Comparison of ENCODE assay signal across 24 cellular contexts in the genomic region with DNA sequence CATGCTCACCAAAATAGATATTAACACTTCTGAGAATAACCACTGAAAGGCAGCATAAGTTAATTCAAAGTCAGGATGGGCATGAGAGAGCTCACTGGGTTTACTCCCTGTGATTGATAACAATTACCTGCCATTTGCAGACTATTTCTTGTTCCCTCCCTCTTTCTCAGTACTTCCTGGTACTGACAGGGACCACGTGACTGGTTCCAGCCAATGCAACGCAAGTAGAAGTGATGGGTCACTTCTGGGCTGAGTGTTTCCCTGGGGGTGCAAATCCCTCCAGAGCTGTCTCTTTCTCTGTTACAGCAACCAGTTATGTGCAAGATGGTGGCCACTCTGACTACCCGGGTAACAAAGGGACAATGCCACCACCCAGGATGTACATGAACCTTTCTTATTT.
A peak's percentile ranks its signal among the peaks of the same experiment; 100 is the strongest.
DNase-seq lines count a peak whose midpoint lies in the region; ATAC-seq, FAIRE-seq and TF ChIP-seq lines count a peak whose summit lies in the region.
"Had no signal": no experiment of that assay in that cellular context is flagged by ENCODE, and none has a peak within 500 bp of the region (broad histone marks: within the 10 kb centered on the region; RNA-seq: fewer than 3 reads in every experiment).

No MANE protein-coding gene starts in this region.

- H3K4me3 ChIP-seq in Caco-2 (ENCODE audit: low read depth, low read length) (peak overlapping the region; percentile 20), NB4 (ENCODE audit: low read depth, low read length) (no peak overlapping the region), bronchial epithelial cell (ENCODE audit: low read depth, low read length) (no peak overlapping the region)
- H3K4me3 ChIP-seq: HAP-1, PC-9, sigmoid colon, SK-N-MC, tibial artery had no signal

- no peaks in the 10 kb centered on the region for H3K27me3 ChIP-seq in Caco-2 (replicated peaks; ENCODE audit: control insufficient read depth, insufficient read depth, low read length)
- no peaks in the 10 kb centered on the region for H3K27me3 ChIP-seq in bronchial epithelial cell (ENCODE audit: control insufficient read depth, insufficient read depth, low read length)
- H3K27me3 ChIP-seq: dorsolateral prefrontal cortex, sigmoid colon, tibial artery had no signal

- TF ChIP-seq POLR2A in NB4 (IDR thresholded peaks at IDR 0.05; ENCODE audit: extremely low read depth, insufficient read length), result no peak

- peak; percentile 73 for FAIRE-seq in bronchial epithelial cell (lab: Jason Lieb, UNC)

- TF ChIP-seq CTCF in Caco-2 (IDR thresholded peaks at IDR 0.05; ENCODE audit: insufficient read depth in 1 of 2, low read depth in 1 of 2, low read length in 1 of 2, severe bottlenecking in 1 of 2, unreplicated experiment in 1 of 2), result no peak
- TF ChIP-seq CTCF in NB4 (IDR thresholded peaks at IDR 0.05; ENCODE audit: low read depth, low read length), result no peak
- no peak for TF ChIP-seq CTCF in bronchial epithelial cell (IDR thresholded peaks at IDR 0.05; ENCODE audit: insufficient read depth, low read length, severe bottlenecking)

- H3K9me3 Mint-ChIP-seq in Caco-2 (ENCODE audit: unreplicated experiment), result no peaks in the 10 kb centered on the region
- H3K9me3 Mint-ChIP-seq: memory B cell had no signal

- H3K27me3 Mint-ChIP-seq in Caco-2 (ENCODE audit: insufficient read depth, unreplicated experiment), result no peaks in the 10 kb centered on the region

- peak overlapping the region; percentile 67 for H3K4me3 Mint-ChIP-seq in Caco-2 (ENCODE audit: unreplicated experiment)
- H3K4me3 Mint-ChIP-seq: CD4-positive, CD25-positive, alpha-beta regulatory T cell; memory B cell had no signal

- H3K36me3 Mint-ChIP-seq in Caco-2 (ENCODE audit: insufficient read depth, unreplicated experiment), result no peaks in the 10 kb centered on the region
- H3K36me3 Mint-ChIP-seq: CD4-positive, CD25-positive, alpha-beta regulatory T cell; memory B cell; naive B cell had no signal

- no peaks in the 10 kb centered on the region for H3K9me3 ChIP-seq in Caco-2
- H3K9me3 ChIP-seq: HAP-1, sigmoid colon, tibial artery had no signal

- POLR2A ChIA-PET in Caco-2 (lab: Charles Lee), result no interaction called here

- no peaks in the 10 kb centered on the region for H3K36me3 ChIP-seq in Caco-2 (ENCODE audit: control insufficient read depth, insufficient read depth, low read length)
- H3K36me3 ChIP-seq in bronchial epithelial cell (ENCODE audit: control insufficient read depth, insufficient read depth, low read length), result no peaks in the 10 kb centered on the region
- H3K36me3 ChIP-seq: HAP-1, sigmoid colon, tibial artery had no signal

- H3K27ac Mint-ChIP-seq in Caco-2 (ENCODE audit: unreplicated experiment), result no peak overlapping the region
- H3K27ac Mint-ChIP-seq: CD4-positive, CD25-positive, alpha-beta regulatory T cell; memory B cell; naive B cell had no signal

- BruUV-seq in Caco-2 (replicated peaks; lab: Mats Ljungman, UMichigan), result no TSS peak

- ATAC-seq in GM21717 (IDR thresholded peaks at IDR 0.05; ENCODE audit: unreplicated experiment), result peak; percentile 69
- ATAC-seq in GM21360 (IDR thresholded peaks at IDR 0.05; ENCODE audit: unreplicated experiment), result no peak

- intact Hi-C loops in Caco-2 (cut with micrococcal nuclease; ENCODE audit: unreplicated experiment), result loop anchor here (5.0 kb wide), 1 partner anchor 71 kb away; no protein-coding TSS in a partner anchor

- DNase-seq in Caco-2 (peak; percentile 56 to 74), NB4 (ENCODE audit: low read depth) (peak; percentile 4), bronchial epithelial cell (ENCODE audit: low read depth) (no peak), kidney tubule cell (ENCODE audit: low spot score) (no peak), hepatic stellate cell (ENCODE audit: low spot score) (no peak), H4 (ENCODE audit: low spot score) (no peak)
- DNase-seq: CD4-positive, CD25-positive, alpha-beta regulatory T cell; dorsolateral prefrontal cortex; foreskin fibroblast; naive B cell; NCI-H1417; NCI-H2171; NCI-H748 treated with DMSO at 0.1 percent for 48 hours; PC-9; sigmoid colon; stimulated activated CD4-positive, alpha-beta T cell treated with anti-CD3 and anti-CD28 coated beads, Interleukin-1b, Interleukin-23, amount 100 ng/mL, for 48 hours; stimulated activated naive CD4-positive, alpha-beta T cell treated with Interleukin-2 at 50 U/mL for 16 hours; T-helper 9 cell; tibial artery had no signal

- no peaks in the 10 kb centered on the region for H3K4me1 Mint-ChIP-seq in Caco-2 (ENCODE audit: low read depth, unreplicated experiment)
- H3K4me1 Mint-ChIP-seq: memory B cell had no signal

- CTCF ChIA-PET in Caco-2 (lab: Charles Lee), result no interaction called here

- H3K4me1 ChIP-seq in Caco-2, result no peaks in the 10 kb centered on the region
- H3K4me1 ChIP-seq: HAP-1, tibial artery had no signal

Comparison
In these comparisons a context has a peak if more than half of its experiments do, and no peak if none do; other contexts are left out.
1. DNase-seq: peak in Caco-2 (2 of 2) and NB4 (single experiment); none in bronchial epithelial cell (single experiment), kidney tubule cell (single experiment), hepatic stellate cell (single experiment) and H4 (single experiment).